In genomic region chr15:20219171-20219570, GRCh38 we compare ENCODE assay signal across 7 cellular contexts.
A peak's percentile ranks its signal among the peaks of the same experiment; 100 is the strongest.
DNase-seq lines count a peak whose midpoint lies in the region; ATAC-seq and TF ChIP-seq lines count a peak whose summit lies in the region.
"Not testable (repeated sequence)": the region's sequence is repeated elsewhere in the genome, so short reads cannot be mapped to it uniquely, and the experiment has no call there.

No MANE protein-coding gene starts in this region.

- CTCF ChIA-PET in naive thymus-derived CD4-positive, alpha-beta T cell (lab: Charles Lee), result not testable (repeated sequence)

- TF ChIP-seq POLR2A in spleen (IDR thresholded peaks at IDR 0.05), result not testable (repeated sequence)

- not testable (repeated sequence) for H3K27ac ChIP-seq in naive thymus-derived CD4-positive, alpha-beta T cell (ENCODE audit: low read depth, low read length); spleen; upper lobe of right lung

- intact Hi-C loops in Right ventricle myocardium inferior (cut with DNase I); naive thymus-derived CD4-positive, alpha-beta T cell (cut with micrococcal nuclease); spleen (cut with DNase I; ENCODE audit: low total_unique reads); upper lobe of right lung (cut with DNase I): not testable (repeated sequence)

- not testable (repeated sequence) for H3K4me3 ChIP-seq in naive thymus-derived CD4-positive, alpha-beta T cell (ENCODE audit: low read length); spleen; upper lobe of right lung

- H3K27ac Mint-ChIP-seq in activated naive CD8-positive, alpha-beta T cell treated with anti-CD3 and anti-CD28 coated beads, Interleukin-2, amount 50 U/mL, for 24 hours; naive thymus-derived CD4-positive, alpha-beta T cell; type B pancreatic cell: not testable (repeated sequence)

- 82 to 88% (median 87%) methylated on average over 4 of the region's 4 CpGs for WGBS in spleen, 5 donors

- POLR2A ChIA-PET in naive thymus-derived CD4-positive, alpha-beta T cell (lab: Charles Lee), result not testable (repeated sequence)

- not testable (repeated sequence) for H3K9me3 Mint-ChIP-seq in activated naive CD8-positive, alpha-beta T cell treated with anti-CD3 and anti-CD28 coated beads, Interleukin-2, amount 50 U/mL, for 24 hours; naive thymus-derived CD4-positive, alpha-beta T cell; type B pancreatic cell

- H3K9me3 ChIP-seq in naive thymus-derived CD4-positive, alpha-beta T cell (ENCODE audit: control insufficient read depth in 2 of 3, low read length in 3 of 3); upper lobe of right lung: not testable (repeated sequence)
- peaks cover 0 to 20% (median 0%) of the 10 kb centered on the region in 8 donors for H3K9me3 ChIP-seq in spleen

- not testable (repeated sequence) for DNase-seq in activated naive CD8-positive, alpha-beta T cell treated with anti-CD3 and anti-CD28 coated beads, Interleukin-2, amount 50 U/mL, for 24 hours; Right ventricle myocardium inferior (ENCODE audit: missing footprints); naive thymus-derived CD4-positive, alpha-beta T cell; upper lobe of right lung
- DNase-seq in spleen, result peak; percentile 72
- DNase-seq in type B pancreatic cell (ENCODE audit: extremely low spot score, unreplicated experiment), result peak; percentile 70

- not testable (repeated sequence) for TF ChIP-seq CTCF in spleen (IDR thresholded peaks at IDR 0.05 in 8 of 11, conservative IDR thresholded peaks at IDR 0.05 in 3 of 11); type B pancreatic cell (conservative IDR thresholded peaks at IDR 0.05); upper lobe of right lung (IDR thresholded peaks at IDR 0.05)

- H3K27me3 Mint-ChIP-seq in activated naive CD8-positive, alpha-beta T cell treated with anti-CD3 and anti-CD28 coated beads, Interleukin-2, amount 50 U/mL, for 24 hours; naive thymus-derived CD4-positive, alpha-beta T cell; type B pancreatic cell: not testable (repeated sequence)

- H3K36me3 Mint-ChIP-seq in activated naive CD8-positive, alpha-beta T cell treated with anti-CD3 and anti-CD28 coated beads, Interleukin-2, amount 50 U/mL, for 24 hours (ENCODE audit: low read depth); naive thymus-derived CD4-positive, alpha-beta T cell; type B pancreatic cell: not testable (repeated sequence)

- peak; percentile 20 for ATAC-seq in activated naive CD8-positive, alpha-beta T cell treated with anti-CD3 and anti-CD28 coated beads, Interleukin-2, amount 50 U/mL, for 24 hours
- ATAC-seq in esophagus mucosa, result peak; percentile 29
- ATAC-seq in Right ventricle myocardium inferior, result peak; percentile 38
- ATAC-seq in naive thymus-derived CD4-positive, alpha-beta T cell, result peak; percentile 10
- peak; percentile 48 for ATAC-seq in upper lobe of right lung

- H3K27me3 ChIP-seq in naive thymus-derived CD4-positive, alpha-beta T cell (ENCODE audit: control insufficient read depth in 2 of 2, insufficient read depth in 2 of 2, low read length in 2 of 2); spleen (replicated peaks in 1 of 7); upper lobe of right lung: not testable (repeated sequence)

- H3K4me3 Mint-ChIP-seq in activated naive CD8-positive, alpha-beta T cell treated with anti-CD3 and anti-CD28 coated beads, Interleukin-2, amount 50 U/mL, for 24 hours; naive thymus-derived CD4-positive, alpha-beta T cell; type B pancreatic cell: not testable (repeated sequence)

- H3K36me3 ChIP-seq in naive thymus-derived CD4-positive, alpha-beta T cell (ENCODE audit: control insufficient read depth in 2 of 3, insufficient read depth in 3 of 3, low read length in 3 of 3); spleen; upper lobe of right lung: not testable (repeated sequence)

- H3K4me1 Mint-ChIP-seq in activated naive CD8-positive, alpha-beta T cell treated with anti-CD3 and anti-CD28 coated beads, Interleukin-2, amount 50 U/mL, for 24 hours; naive thymus-derived CD4-positive, alpha-beta T cell; type B pancreatic cell (ENCODE audit: unreplicated experiment): not testable (repeated sequence)

- H3K4me1 ChIP-seq in naive thymus-derived CD4-positive, alpha-beta T cell (ENCODE audit: control insufficient read depth in 2 of 2, insufficient read depth in 2 of 2, low read length in 2 of 2); spleen; upper lobe of right lung: not testable (repeated sequence)
